Comparison of ENCODE assay signal across 1 cellular context in genomic region chr10:50326757-50327701, GRCh38.
A peak's percentile ranks its signal among the peaks of the same experiment; 100 is the strongest.
TF ChIP-seq lines count a peak whose summit lies in the region.

No MANE protein-coding gene starts in this region.

TF ChIP-seq in K562, 482 proteins besides CTCF, POLR2A, EP300 and RAD21 (continued from another document and continues in another):
- no peak for TF ChIP-seq TSHZ1 (CRISPR knock-in tag; IDR thresholded peaks at IDR 0.05)
- TF ChIP-seq ZBTB11 (CRISPR knock-in tag; IDR thresholded peaks at IDR 0.05): no peak
- TF ChIP-seq CAMTA2 (CRISPR knock-in tag; conservative IDR thresholded peaks at IDR 0.05): 0 out of 2 replicates have a peak, but pooled peaks have one; percentile 35
- TF ChIP-seq ETV1 (tag; conservative IDR thresholded peaks at IDR 0.05; ENCODE audit: low read depth): peak; percentile 37; the same call in 1 of the 2 replicates
- no peak for TF ChIP-seq COPS2 (conservative IDR thresholded peaks at IDR 0.05)
- no peak; the same call in 1 of the 2 replicates for TF ChIP-seq ETS1 (conservative IDR thresholded peaks at IDR 0.05; ENCODE audit: control insufficient read depth, low read depth, low read length)
- no peak for TF ChIP-seq ZBTB1 (CRISPR knock-in tag; IDR thresholded peaks at IDR 0.05; ENCODE audit: borderline replicate concordance, low read depth)
- no peak for TF ChIP-seq FOXP4 (CRISPR knock-in tag; IDR thresholded peaks at IDR 0.05; ENCODE audit: borderline replicate concordance)
- TF ChIP-seq ZNF707 (CRISPR knock-in tag; conservative IDR thresholded peaks at IDR 0.05): no peak
- TF ChIP-seq PRPF4 (IDR thresholded peaks at IDR 0.05; ENCODE audit: insufficient read depth, low read depth, low read length, poor library complexity, severe bottlenecking): no peak
- TF ChIP-seq E2F1 (CRISPR knock-in tag; IDR thresholded peaks at IDR 0.05): no peak
- TF ChIP-seq FOXA3 (CRISPR knock-in tag; conservative IDR thresholded peaks at IDR 0.05 in 1 of 2, IDR thresholded peaks at IDR 0.05 in 1 of 2): no peak
- no peak for TF ChIP-seq XRCC3 (IDR thresholded peaks at IDR 0.05)
- no peak for TF ChIP-seq ZNF232 (CRISPR knock-in tag; IDR thresholded peaks at IDR 0.05)
- no peak for TF ChIP-seq SNAPC5 (CRISPR knock-in tag; IDR thresholded peaks at IDR 0.05)
- TF ChIP-seq PKNOX1 (IDR thresholded peaks at IDR 0.05): no peak
- no peak; the same call in 1 of the 2 replicates for TF ChIP-seq IRF1 (CRISPR knock-in tag; IDR thresholded peaks at IDR 0.05; ENCODE audit: borderline replicate concordance)
- no peak for TF ChIP-seq BRF1 (IDR thresholded peaks at IDR 0.05; ENCODE audit: borderline replicate concordance, extremely low read depth, insufficient read length)
- TF ChIP-seq ZBTB43 (CRISPR knock-in tag; IDR thresholded peaks at IDR 0.05): no peak
- no peak for TF ChIP-seq PURB (CRISPR knock-in tag; IDR thresholded peaks at IDR 0.05; ENCODE audit: low read depth)
- TF ChIP-seq THRB (CRISPR knock-in tag; conservative IDR thresholded peaks at IDR 0.05): 0 out of 2 replicates have a peak, but pooled peaks have one; percentile 9
- TF ChIP-seq DMBX1 (CRISPR knock-in tag; IDR thresholded peaks at IDR 0.05; ENCODE audit: borderline replicate concordance): peak; percentile 36; the same call in 1 of the 2 replicates
- TF ChIP-seq HOXB6 (CRISPR knock-in tag; IDR thresholded peaks at IDR 0.05; ENCODE audit: borderline replicate concordance): no peak
- TF ChIP-seq L3MBTL2 (IDR thresholded peaks at IDR 0.05): no peak
- peak; percentile 90 for TF ChIP-seq MAFF (IDR thresholded peaks at IDR 0.05; ENCODE audit: low read length)
- no peak for TF ChIP-seq ZNF551 (CRISPR knock-in tag; IDR thresholded peaks at IDR 0.05)
- TF ChIP-seq PHB (CRISPR knock-in tag; IDR thresholded peaks at IDR 0.05): no peak
- no peak for TF ChIP-seq ZNF609 (CRISPR knock-in tag; IDR thresholded peaks at IDR 0.05; ENCODE audit: borderline replicate concordance)
- no peak for TF ChIP-seq NBN (IDR thresholded peaks at IDR 0.05; ENCODE audit: low read depth)
- TF ChIP-seq ZNF77 (CRISPR knock-in tag; IDR thresholded peaks at IDR 0.05): no peak
- TF ChIP-seq ZNF639 (CRISPR knock-in tag; conservative IDR thresholded peaks at IDR 0.05 in 1 of 2, IDR thresholded peaks at IDR 0.05 in 1 of 2): peak in 1 of 2 experiments; percentile 56; a peak in 2 of 4 replicates
- TF ChIP-seq ZNF263 (CRISPR knock-in tag; IDR thresholded peaks at IDR 0.05; ENCODE audit: borderline replicate concordance): no peak
